In genomic region chr5:102421647-102422046, GRCh38 we compare ENCODE assay signal across 11 cellular contexts.
DNase-seq lines count a peak whose midpoint lies in the region; ATAC-seq lines count a peak whose summit lies in the region.
"Had no signal": no experiment of that assay in that cellular context is flagged by ENCODE, and none has a peak within 500 bp of the region (broad histone marks: within the 10 kb centered on the region; RNA-seq: fewer than 3 reads in every experiment).

No MANE protein-coding gene starts in this region.

- peak; percentile 3 for DNase-seq in NCI-H1105 treated with DMSO at 0.1 percent for 48 hours (lab: John Stamatoyannopoulos, UW)
- no peak for DNase-seq in NCI-H1105 (lab: John Stamatoyannopoulos, UW)
- DNase-seq in Daoy (ENCODE audit: low read depth): peak; percentile 0
- peak; percentile 12 for DNase-seq in RPMI8226
- peak; percentile 50 for DNase-seq in left lobe of liver (ENCODE audit: low spot score)
- no peak for DNase-seq in middle frontal gyrus (ENCODE audit: extremely low spot score, low spot score)
- no peak for DNase-seq in UCSD-AML1 (lab: John Stamatoyannopoulos, UW; ENCODE audit: unreplicated experiment)
- DNase-seq: activated effector memory CD4-positive, alpha-beta T cell treated with anti-CD3 and anti-CD28 coated beads, Interleukin-2, amount 50 U/mL, for 16 hours; DMS79; tibial artery had no signal

- no peak for ATAC-seq in left lobe of liver
- ATAC-seq in GM21515 (IDR thresholded peaks at IDR 0.05; ENCODE audit: unreplicated experiment): no peak

Comparison
In these comparisons a context has a peak if more than half of its experiments do, and no peak if none do; other contexts are left out.
1. DNase-seq: peak in NCI-H1105 treated with DMSO at 0.1 percent for 48 hours (single experiment), Daoy (single experiment), RPMI8226 (single experiment) and left lobe of liver (single experiment); none in NCI-H1105 (single experiment), middle frontal gyrus (single experiment) and UCSD-AML1 (single experiment).